8 cellular contexts compared by ENCODE assay signal in genomic region chr18:74496508-74497307, GRCh38. TPM values are rescaled to one million over a fixed set of nuclear protein-coding genes. Genes with fewer than 3 reads are reported as not detected.
A peak's percentile ranks its signal among the peaks of the same experiment; 100 is the strongest.
DNase-seq lines count a peak whose midpoint lies in the region; TF ChIP-seq lines count a peak whose summit lies in the region.

No MANE protein-coding gene starts in this region.

- no peaks in the 10 kb centered on the region for H3K27me3 ChIP-seq in HAP-1 (ENCODE audit: low read depth)
- H3K27me3 ChIP-seq in Karpas-422 (ENCODE audit: low read length), result peaks cover 3% of the 10 kb centered on the region; the same call in 1 of the 2 replicates
- H3K27me3 ChIP-seq in endocrine pancreas (ENCODE audit: control insufficient read depth, insufficient read depth, low read length), result no peaks in the 10 kb centered on the region
- H3K27me3 ChIP-seq in subcutaneous abdominal adipose tissue (ENCODE audit: control insufficient read depth in 5 of 5, insufficient read depth in 4 of 5, low read length in 5 of 5), result no peaks in the 10 kb centered on the region

- H3K4me3 ChIP-seq in HAP-1, result peak overlapping the region; percentile 90
- H3K4me3 ChIP-seq in Karpas-422 (ENCODE audit: low read length), result peak overlapping the region; percentile 87
- peak overlapping the region; percentile 71 for H3K4me3 ChIP-seq in endocrine pancreas (ENCODE audit: control insufficient read depth, insufficient read depth, low read length)
- peak overlapping the region; percentile 75 to 90 (median 83) for H3K4me3 ChIP-seq in subcutaneous abdominal adipose tissue (ENCODE audit: low read depth in 1 of 5, low read length in 5 of 5)

- TF ChIP-seq CTCF in mesothelial cell of epicardium (IDR thresholded peaks at IDR 0.05; ENCODE audit: unreplicated experiment), result no peak

- no peaks in the 10 kb centered on the region for H3K9me3 Mint-ChIP-seq in mesothelial cell of epicardium

- no peaks in the 10 kb centered on the region for H3K9me2 ChIP-seq in Karpas-422 (replicated peaks; ENCODE audit: insufficient read depth, low read length)

- peak overlapping the region; percentile 96 for H3K27ac Mint-ChIP-seq in mesothelial cell of epicardium

- no peak overlapping the region for H2AFZ ChIP-seq in Karpas-422 (ENCODE audit: low read length)

- H3K4me1 ChIP-seq in HAP-1 (no peaks in the 10 kb centered on the region; the same call in 1 of the 2 replicates), Karpas-422 (ENCODE audit: low read length) (peaks cover 49% of the 10 kb centered on the region), endocrine pancreas (ENCODE audit: control insufficient read depth, insufficient read depth, low read length) (peaks cover 10% of the 10 kb centered on the region), subcutaneous abdominal adipose tissue (ENCODE audit: control insufficient read depth in 5 of 5, insufficient read depth in 5 of 5, low read length in 5 of 5) (peaks cover 7 to 45% (median 38%) of the 10 kb centered on the region in 5 donors)

- H3K27me3 Mint-ChIP-seq in mesothelial cell of epicardium (ENCODE audit: low read depth), result peaks cover 2% of the 10 kb centered on the region

- H3K9me3 ChIP-seq in HAP-1 (no peaks in the 10 kb centered on the region), Karpas-422 (ENCODE audit: low read length) (no peaks in the 10 kb centered on the region), endocrine pancreas (ENCODE audit: control insufficient read depth, low read length) (no peaks in the 10 kb centered on the region), subcutaneous abdominal adipose tissue (ENCODE audit: control insufficient read depth in 5 of 5, low read length in 5 of 5) (peaks cover 0 to 8% (median 0%) of the 10 kb centered on the region in 5 donors)

- peaks cover 49% of the 10 kb centered on the region for H3K79me2 ChIP-seq in Karpas-422 (ENCODE audit: low read length)

- peaks cover 12% of the 10 kb centered on the region for H3K36me3 ChIP-seq in HAP-1 (replicated peaks)
- H3K36me3 ChIP-seq in Karpas-422 (ENCODE audit: insufficient read depth, low read length), result peaks cover 9% of the 10 kb centered on the region
- no peaks in the 10 kb centered on the region for H3K36me3 ChIP-seq in endocrine pancreas (ENCODE audit: control insufficient read depth, insufficient read depth, low read length)
- peaks cover 0 to 7% (median 6%) of the 10 kb centered on the region in 5 donors for H3K36me3 ChIP-seq in subcutaneous abdominal adipose tissue (ENCODE audit: control insufficient read depth in 5 of 5, insufficient read depth in 5 of 5, low read length in 5 of 5)

- DNase-seq in NCI-H748 (lab: John Stamatoyannopoulos, UW; ENCODE audit: unreplicated experiment), result peak; percentile 67
- no peak for DNase-seq in NCI-H748 treated with DMSO at 0.1 percent for 48 hours (lab: John Stamatoyannopoulos, UW)
- peak; percentile 41 to 76 for DNase-seq in HAP-1 (ENCODE audit: low spot score in 2 of 2)
- DNase-seq in Karpas-422, result peak; percentile 79
- DNase-seq in activated CD4-positive, alpha-beta T cell treated with anti-CD3 and anti-CD28 coated beads for 1 hour, result peak; percentile 15
- no peak for DNase-seq in mesothelial cell of epicardium (ENCODE audit: low spot score in 2 of 2, unreplicated experiment in 2 of 2)

- H3K27ac ChIP-seq in Karpas-422 (ENCODE audit: low read length) (peak overlapping the region; percentile 80), subcutaneous abdominal adipose tissue (ENCODE audit: low read depth, low read length) (peak overlapping the region; percentile 88)

- peak overlapping the region; percentile 89 for H3K4me2 ChIP-seq in Karpas-422 (ENCODE audit: low read depth, low read length, poor library complexity, severe bottlenecking)

- in situ Hi-C loops in HAP-1 (cut with MboI; ENCODE audit: low sequenced_read_pairs), result loop anchor here (25.0 kb wide), 1 partner anchor 309 kb away; no protein-coding TSS in a partner anchor

- H3K9ac ChIP-seq in Karpas-422 (ENCODE audit: low read length) (peak overlapping the region; percentile 92), endocrine pancreas (ENCODE audit: control insufficient read depth, insufficient read depth, low read length) (peak overlapping the region; percentile 96), subcutaneous abdominal adipose tissue (ENCODE audit: low read length in 5 of 5) (peak overlapping the region in 4 of 5 donors; percentile 83 to 97 (median 91))

- H3K4me1 Mint-ChIP-seq in mesothelial cell of epicardium, result peaks cover 46% of the 10 kb centered on the region

- H3K36me3 Mint-ChIP-seq in mesothelial cell of epicardium, result no peaks in the 10 kb centered on the region

- peak overlapping the region; percentile 94 for H3K4me3 Mint-ChIP-seq in mesothelial cell of epicardium

- H4K20me1 ChIP-seq in Karpas-422 (ENCODE audit: insufficient read depth, low read depth, low read length), result no peaks in the 10 kb centered on the region

RNA-seq across cellular contexts. Expression of gene CNDP2, which starts 0.5 kb away (rescaled TPM):
- total RNA-seq in Karpas-422 (2014; rRNA removed; shearing (Covaris generic); ENCODE audit: low replicate concordance), result 137 and 167 TPM in 2 replicates
- 195 to 198 TPM (median 197 TPM) in 3 replicates for total RNA-seq in mesothelial cell of epicardium

RNA-seq across cellular contexts. Expression of gene CNDP1, which starts 37.6 kb away (rescaled TPM):
- total RNA-seq in Karpas-422 (2014; rRNA removed; shearing (Covaris generic); ENCODE audit: low replicate concordance), result 0.11 TPM in 1 of 2 replicates, not detected in the other
- 0.40 to 0.75 TPM (median 0.41 TPM) in 3 replicates for total RNA-seq in mesothelial cell of epicardium

RNA-seq across cellular contexts. Expression of gene DIPK1C, which starts 39.6 kb away (rescaled TPM):
- total RNA-seq in Karpas-422 (2014; rRNA removed; shearing (Covaris generic); ENCODE audit: low replicate concordance), result not detected in 2 replicates
- not detected in 3 replicates for total RNA-seq in mesothelial cell of epicardium

Comparison
In these comparisons a context has a peak if more than half of its experiments do, and no peak if none do; other contexts are left out.
1. DNase-seq: peak in NCI-H748 (single experiment), HAP-1 (2 of 2), Karpas-422 (single experiment) and activated CD4-positive, alpha-beta T cell treated with anti-CD3 and anti-CD28 coated beads for 1 hour (single experiment); none in NCI-H748 treated with DMSO at 0.1 percent for 48 hours (single experiment) and mesothelial cell of epicardium (0 of 2).
2. Peak in every context shown above with its lines, with median percentiles within 50 percentile points of each other: H3K4me3 ChIP-seq and H3K9ac ChIP-seq.